1 cellular context compared by ENCODE assay signal in genomic region chr7:5296015-5296621, GRCh38.
TF ChIP-seq lines count a peak whose summit lies in the region.

No MANE protein-coding gene starts in this region.

TF ChIP-seq in H1, 55 proteins besides CTCF, POLR2A, EP300 and RAD21:
- TF ChIP-seq KDM5A (IDR thresholded peaks at IDR 0.05; ENCODE audit: low read length): no peak
- peak; percentile 89; the same call in 1 of the 2 replicates for TF ChIP-seq YY1 (IDR thresholded peaks at IDR 0.05; ENCODE audit: low read depth, low read length)
- TF ChIP-seq SIRT6 (IDR thresholded peaks at IDR 0.05; ENCODE audit: low read length): no peak
- TF ChIP-seq BCL11A (IDR thresholded peaks at IDR 0.05; ENCODE audit: low read depth in 2 of 2, low read length in 2 of 2): no peak
- no peak for TF ChIP-seq POLR2AphosphoS5 (IDR thresholded peaks at IDR 0.05; ENCODE audit: low read depth, low read length)
- peak; percentile 65 for TF ChIP-seq KDM4A (IDR thresholded peaks at IDR 0.05; ENCODE audit: low read depth, low read length, severe bottlenecking)
- no peak for TF ChIP-seq TCF12 (IDR thresholded peaks at IDR 0.05; ENCODE audit: low read depth, low read length)
- no peak for TF ChIP-seq SP4 (IDR thresholded peaks at IDR 0.05; ENCODE audit: low read length)
- TF ChIP-seq PHF8 (conservative IDR thresholded peaks at IDR 0.05; ENCODE audit: low read depth, low read length): peak; percentile 26
- TF ChIP-seq, protein P1, sequence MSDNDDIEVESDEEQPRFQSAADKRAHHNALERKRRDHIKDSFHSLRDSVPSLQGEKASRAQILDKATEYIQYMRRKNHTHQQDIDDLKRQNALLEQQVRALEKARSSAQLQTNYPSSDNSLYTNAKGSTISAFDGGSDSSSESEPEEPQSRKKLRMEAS (IDR thresholded peaks at IDR 0.05): 0 out of 2 replicates have a peak, but pooled peaks have one; percentile 10
- 0 out of 2 replicates have a peak, but pooled peaks have one; percentile 27 for TF ChIP-seq E2F6 (IDR thresholded peaks at IDR 0.05)
- TF ChIP-seq SUZ12 (IDR thresholded peaks at IDR 0.05; ENCODE audit: low read length): no peak
